In genomic region chr16:14302031-14302398, GRCh38 we compare ENCODE assay signal across 8 cellular contexts.
DNase-seq lines count a peak whose midpoint lies in the region; ATAC-seq and TF ChIP-seq lines count a peak whose summit lies in the region.

No MANE protein-coding gene starts in this region.

- H3K9ac ChIP-seq in parathyroid adenoma: no peak overlapping the region

- no peak overlapping the region for H3K27ac ChIP-seq in parathyroid adenoma

- peak; percentile 52 to 58 for ATAC-seq in activated CD4-positive, CD25-positive, alpha-beta regulatory T cell treated with anti-CD3 and anti-CD28 coated beads, Interleukin-2, amount 50 U/mL, for 24 hours

- peaks cover 43% of the 10 kb centered on the region for H3K27me3 Mint-ChIP-seq in activated T-helper 2 cell treated with anti-CD3 and anti-CD28 coated beads, Interferon-gamma antibody, Interleukin-2, Interleukin-4, amounts not matched to agents 10 μg/mL and 5 μg/mL and 100 μg/mL, durations not matched to agents 14 hours and 24 hours and 36 hours (ENCODE audit: low read depth)

- no peak for DNase-seq in activated CD4-positive, CD25-positive, alpha-beta regulatory T cell treated with anti-CD3 and anti-CD28 coated beads, Interleukin-2, amount 50 U/mL, for 72 hours
- DNase-seq in H4 (ENCODE audit: low spot score) (peak; percentile 17), M059J (ENCODE audit: low read depth) (peak; percentile 73), head of caudate nucleus (peak in 30 of 42 donors; percentile 19 to 71 (median 45))
- DNase-seq in activated T-helper 2 cell treated with anti-CD3 and anti-CD28 coated beads, Interferon-gamma antibody, Interleukin-2, Interleukin-4, amounts not matched to agents 10 μg/mL and 5 μg/mL and 100 μg/mL, durations not matched to agents 14 hours and 24 hours and 36 hours (ENCODE audit: low spot score): no peak
- DNase-seq in activated CD4-positive, alpha-beta T cell treated with anti-CD3 and anti-CD28 coated beads, Interleukin-2, amount 50 U/mL, for 4 hours: no peak

- no peaks in the 10 kb centered on the region for H3K9me3 Mint-ChIP-seq in activated T-helper 2 cell treated with anti-CD3 and anti-CD28 coated beads, Interferon-gamma antibody, Interleukin-2, Interleukin-4, amounts not matched to agents 10 μg/mL and 5 μg/mL and 100 μg/mL, durations not matched to agents 14 hours and 24 hours and 36 hours

- H2AFZ ChIP-seq in parathyroid adenoma: peak overlapping the region; percentile 78

- no peaks in the 10 kb centered on the region for H3K4me1 ChIP-seq in parathyroid adenoma

- intact Hi-C loops in activated T-helper 2 cell treated with anti-CD3 and anti-CD28 coated beads, Interferon-gamma antibody, Interleukin-2, Interleukin-4, amounts not matched to agents 10 μg/mL and 5 μg/mL and 100 μg/mL, durations not matched to agents 14 hours and 24 hours and 36 hours (cut with micrococcal nuclease): loop anchor here (1.0 kb wide), 1 partner anchor 52 kb away; no protein-coding TSS in a partner anchor
- intact Hi-C loops in head of caudate nucleus (cut with DNase I): loop anchor here (2.0 to 10.0 kb wide), 2 partner anchors 13 to 223 kb away; no protein-coding TSS in a partner anchor

- H3K4me3 ChIP-seq in parathyroid adenoma (ENCODE audit: low read depth, low read length): peak overlapping the region; percentile 42

- TF ChIP-seq CTCF in parathyroid adenoma (IDR thresholded peaks at IDR 0.05): no peak

- H3K4me3 Mint-ChIP-seq in activated T-helper 2 cell treated with anti-CD3 and anti-CD28 coated beads, Interferon-gamma antibody, Interleukin-2, Interleukin-4, amounts not matched to agents 10 μg/mL and 5 μg/mL and 100 μg/mL, durations not matched to agents 14 hours and 24 hours and 36 hours (ENCODE audit: low read depth): peak overlapping the region; percentile 74

- H3K27ac Mint-ChIP-seq in activated T-helper 2 cell treated with anti-CD3 and anti-CD28 coated beads, Interferon-gamma antibody, Interleukin-2, Interleukin-4, amounts not matched to agents 10 μg/mL and 5 μg/mL and 100 μg/mL, durations not matched to agents 14 hours and 24 hours and 36 hours: no peak overlapping the region

- H3K9me3 ChIP-seq in parathyroid adenoma (ENCODE audit: control insufficient read depth, low read length): no peaks in the 10 kb centered on the region

- peaks cover 8% of the 10 kb centered on the region for H3K4me1 Mint-ChIP-seq in activated T-helper 2 cell treated with anti-CD3 and anti-CD28 coated beads, Interferon-gamma antibody, Interleukin-2, Interleukin-4, amounts not matched to agents 10 μg/mL and 5 μg/mL and 100 μg/mL, durations not matched to agents 14 hours and 24 hours and 36 hours (ENCODE audit: low read depth)

- H3K79me2 ChIP-seq in parathyroid adenoma: no peaks in the 10 kb centered on the region

- H3K36me3 Mint-ChIP-seq in activated T-helper 2 cell treated with anti-CD3 and anti-CD28 coated beads, Interferon-gamma antibody, Interleukin-2, Interleukin-4, amounts not matched to agents 10 μg/mL and 5 μg/mL and 100 μg/mL, durations not matched to agents 14 hours and 24 hours and 36 hours (ENCODE audit: low read depth): no peaks in the 10 kb centered on the region

- H3K4me2 ChIP-seq in parathyroid adenoma (ENCODE audit: low read length): peak overlapping the region; percentile 82

- no peaks in the 10 kb centered on the region for H3K27me3 ChIP-seq in parathyroid adenoma (ENCODE audit: control insufficient read depth, insufficient read depth, low read length)

- no peaks in the 10 kb centered on the region for H3K36me3 ChIP-seq in parathyroid adenoma (ENCODE audit: control insufficient read depth, insufficient read depth, low read length)

Comparison
In these comparisons a context has a peak if more than half of its experiments do, and no peak if none do; other contexts are left out.
1. DNase-seq: peak in H4 (single experiment), M059J (single experiment) and head of caudate nucleus (30 of 42); none in activated CD4-positive, CD25-positive, alpha-beta regulatory T cell treated with anti-CD3 and anti-CD28 coated beads, Interleukin-2, amount 50 U/mL, for 72 hours (single experiment), activated T-helper 2 cell treated with anti-CD3 and anti-CD28 coated beads, Interferon-gamma antibody, Interleukin-2, Interleukin-4, amounts not matched to agents 10 μg/mL and 5 μg/mL and 100 μg/mL, durations not matched to agents 14 hours and 24 hours and 36 hours (single experiment) and activated CD4-positive, alpha-beta T cell treated with anti-CD3 and anti-CD28 coated beads, Interleukin-2, amount 50 U/mL, for 4 hours (0 of 2).